26 cellular contexts compared by ENCODE assay signal in the genomic region with DNA sequence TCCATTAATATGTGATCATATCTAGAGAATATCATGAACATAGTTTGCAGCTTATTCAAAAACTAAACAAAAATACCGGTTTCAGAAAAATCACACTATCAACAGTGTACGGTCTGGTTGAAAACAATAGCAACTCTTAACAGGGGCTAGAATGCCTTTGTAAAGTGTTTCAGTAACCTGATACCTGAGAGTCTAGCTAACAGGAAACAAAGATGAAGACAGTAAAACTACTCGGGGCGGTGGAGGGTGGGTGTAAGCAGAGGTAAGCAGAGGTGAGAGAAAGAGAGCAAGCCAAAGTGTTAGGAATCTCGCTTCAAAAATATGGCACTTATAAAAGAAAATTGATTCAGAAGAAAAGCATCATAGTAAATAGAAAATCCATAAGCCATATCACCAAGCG.
A peak's percentile ranks its signal among the peaks of the same experiment; 100 is the strongest.
DNase-seq lines count a peak whose midpoint lies in the region; ATAC-seq and TF ChIP-seq lines count a peak whose summit lies in the region.
"Had no signal": no experiment of that assay in that cellular context is flagged by ENCODE, and none has a peak within 500 bp of the region (broad histone marks: within the 10 kb centered on the region; RNA-seq: fewer than 3 reads in every experiment).

No MANE protein-coding gene starts in this region.

- DNase-seq in NCI-H2107 treated with DMSO at 0.1 percent for 48 hours (lab: John Stamatoyannopoulos, UW; ENCODE audit: unreplicated experiment) (peak; percentile 56), NCI-H2107 (lab: John Stamatoyannopoulos, UW) (no peak), NCI-H2029 (lab: John Stamatoyannopoulos, UW) (peak; percentile 21), NCI-H774 (lab: John Stamatoyannopoulos, UW) (peak; percentile 7), neural progenitor cell (ENCODE audit: low spot score) (peak; percentile 59), RWPE1 (ENCODE audit: low spot score) (no peak), GM23248 (no peak), right cardiac atrium (no peak)
- DNase-seq: activated CD4-positive, alpha-beta T cell treated with anti-CD3 and anti-CD28 coated beads for 4 hours; activated naive CD8-positive, alpha-beta T cell treated with anti-CD3 and anti-CD28 coated beads, Interleukin-2, amount 50 U/mL, for 24 hours; activated T-cell treated with anti-CD3 and anti-CD28 coated beads, Interleukin-2, amount 50 U/mL, for 4 hours; CD4-positive, alpha-beta memory T cell; hippocampal formation; MG63; mucosa of descending colon; NCI-H1694; NCI-H524; ovary; SHP77; stimulated activated CD8-positive, alpha-beta memory T cell treated with anti-CD3 and anti-CD28 coated beads, Interleukin-4, amount 100 ng/mL, for 48 hours; transverse colon had no signal

- no peaks in the 10 kb centered on the region for H3K36me3 Mint-ChIP-seq in neural progenitor cell
- H3K36me3 Mint-ChIP-seq: CD4-positive, alpha-beta memory T cell; natural killer cell treated with Interleukin-12 subunit alpha and Interleukin-12 subunit beta and Interleukin-15 and Interleukin-18, amount 100 ng/mL, for 72 hours had no signal

- no peak overlapping the region for H3K27ac Mint-ChIP-seq in neural progenitor cell
- H3K27ac Mint-ChIP-seq: activated naive CD8-positive, alpha-beta T cell treated with anti-CD3 and anti-CD28 coated beads, Interleukin-2, amount 50 U/mL, for 24 hours; CD4-positive, alpha-beta memory T cell; natural killer cell treated with Interleukin-12 subunit alpha and Interleukin-12 subunit beta and Interleukin-15 and Interleukin-18, amount 100 ng/mL, for 72 hours had no signal

- H3K4me1 ChIP-seq in neural progenitor cell: peaks cover 23% of the 10 kb centered on the region
- H3K4me1 ChIP-seq in GM23248 (ENCODE audit: insufficient read depth): no peaks in the 10 kb centered on the region
- no peaks in the 10 kb centered on the region for H3K4me1 ChIP-seq in right cardiac atrium (ENCODE audit: control insufficient read depth, insufficient read depth, low read length)
- H3K4me1 ChIP-seq: A549, gastroesophageal sphincter, transverse colon had no signal

- intact Hi-C loops in right cardiac atrium (cut with DNase I): no loop called here

- peak overlapping the region; percentile 16 for H3K4me3 ChIP-seq in neural progenitor cell
- H3K4me3 ChIP-seq in GM23248: no peak overlapping the region
- no peak overlapping the region for H3K4me3 ChIP-seq in right cardiac atrium (ENCODE audit: low read length)
- H3K4me3 ChIP-seq: A549, gastroesophageal sphincter, K562, MG63, mucosa of descending colon, ovary, skin epidermis, transverse colon had no signal

- no peaks in the 10 kb centered on the region for H4K20me1 ChIP-seq in neural progenitor cell (ENCODE audit: low read depth)
- H4K20me1 ChIP-seq in GM23248 (ENCODE audit: insufficient read depth): no peaks in the 10 kb centered on the region

- TF ChIP-seq CTCF in neural progenitor cell (IDR thresholded peaks at IDR 0.05) (no peak), RWPE1 (conservative IDR thresholded peaks at IDR 0.05; ENCODE audit: low read depth) (no peak)

- WGBS in GM23248 (ENCODE audit: low coverage in 1 of 2, low lambda C conversion rate in 2 of 2, missing lambda C conversion rate in 2 of 2), 2 experiments: 29 to 38% methylated on average over 6 of the region's 6 CpGs
- 70% methylated on average over 6 of the region's 6 CpGs for WGBS in right cardiac atrium

- POLR2A ChIA-PET in RWPE1 (lab: Yijun Ruan, JAX; ENCODE audit: low non-redundant PET): no interaction called here

- no peak for ATAC-seq in right cardiac atrium
- ATAC-seq: A549; activated naive CD8-positive, alpha-beta T cell treated with anti-CD3 and anti-CD28 coated beads, Interleukin-2, amount 50 U/mL, for 24 hours; activated T-cell treated with anti-CD3 and anti-CD28 coated beads, Interleukin-2, amount 50 U/mL, for 4 hours; gastroesophageal sphincter; K562; mucosa of descending colon; natural killer cell treated with Interleukin-12 subunit alpha and Interleukin-12 subunit beta and Interleukin-15 and Interleukin-18, amount 100 ng/mL, for 72 hours had no signal

- peaks cover 19% of the 10 kb centered on the region for H3K4me1 Mint-ChIP-seq in neural progenitor cell

- peaks cover 3% of the 10 kb centered on the region; the same call in 1 of the 2 replicates for H3K9me2 ChIP-seq in GM23248 (ENCODE audit: insufficient read depth)

- no peak overlapping the region for H3K27ac ChIP-seq in neural progenitor cell
- no peak overlapping the region for H3K27ac ChIP-seq in RWPE1
- no peak overlapping the region for H3K27ac ChIP-seq in GM23248
- H3K27ac ChIP-seq in right cardiac atrium (ENCODE audit: low read length): no peak overlapping the region
- H3K27ac ChIP-seq: A549, gastroesophageal sphincter, ovary, skin epidermis, transverse colon had no signal

- H3K79me2 ChIP-seq in neural progenitor cell (ENCODE audit: low read depth): no peaks in the 10 kb centered on the region
- no peaks in the 10 kb centered on the region for H3K79me2 ChIP-seq in GM23248 (ENCODE audit: insufficient read depth)

- H2AFZ ChIP-seq in neural progenitor cell (replicated peaks): no peak overlapping the region
- H2AFZ ChIP-seq in GM23248: no peak overlapping the region

- H3K9ac ChIP-seq in neural progenitor cell (no peak overlapping the region), GM23248 (no peak overlapping the region)

- H3K36me3 ChIP-seq in neural progenitor cell (no peaks in the 10 kb centered on the region), GM23248 (ENCODE audit: low read depth) (no peaks in the 10 kb centered on the region)
- H3K36me3 ChIP-seq: gastroesophageal sphincter, MG63, ovary, transverse colon had no signal

- H3K4me2 ChIP-seq in neural progenitor cell (peak overlapping the region; percentile 58), GM23248 (ENCODE audit: unreplicated experiment) (no peak overlapping the region)
- H3K4me2 ChIP-seq: A549 had no signal

- no peak overlapping the region for H3K4me3 Mint-ChIP-seq in neural progenitor cell
- H3K4me3 Mint-ChIP-seq: activated naive CD8-positive, alpha-beta T cell treated with anti-CD3 and anti-CD28 coated beads, Interleukin-2, amount 50 U/mL, for 24 hours; activated T-cell treated with anti-CD3 and anti-CD28 coated beads, Interleukin-2, amount 50 U/mL, for 4 hours; CD4-positive, alpha-beta memory T cell; natural killer cell treated with Interleukin-12 subunit alpha and Interleukin-12 subunit beta and Interleukin-15 and Interleukin-18, amount 100 ng/mL, for 72 hours had no signal

- H3K27me3 Mint-ChIP-seq in neural progenitor cell (ENCODE audit: insufficient read depth, low read depth): peaks cover 2% of the 10 kb centered on the region
- H3K27me3 Mint-ChIP-seq: activated naive CD8-positive, alpha-beta T cell treated with anti-CD3 and anti-CD28 coated beads, Interleukin-2, amount 50 U/mL, for 24 hours; CD4-positive, alpha-beta memory T cell had no signal

- H3F3A ChIP-seq in neural progenitor cell (ENCODE audit: low read depth) (no peaks in the 10 kb centered on the region), GM23248 (ENCODE audit: insufficient read depth) (no peaks in the 10 kb centered on the region)

- CTCF ChIA-PET in RWPE1 (lab: Yijun Ruan, JAX): interaction anchor here (0.5 to 0.7 kb wide), 2 partner anchors 29 to 502 kb away, joined by 3 read pairs; no protein-coding TSS in a partner anchor

- no peaks in the 10 kb centered on the region for H3K9me3 Mint-ChIP-seq in neural progenitor cell
- H3K9me3 Mint-ChIP-seq: activated naive CD8-positive, alpha-beta T cell treated with anti-CD3 and anti-CD28 coated beads, Interleukin-2, amount 50 U/mL, for 24 hours; activated T-cell treated with anti-CD3 and anti-CD28 coated beads, Interleukin-2, amount 50 U/mL, for 4 hours had no signal

- in situ Hi-C loops in GM23248 (cut with MboI): no loop called here

- H3K27me3 ChIP-seq in neural progenitor cell (no peaks in the 10 kb centered on the region), GM23248 (replicated peaks; ENCODE audit: insufficient read depth) (no peaks in the 10 kb centered on the region), right cardiac atrium (ENCODE audit: control insufficient read depth, insufficient read depth) (no peaks in the 10 kb centered on the region)
- H3K27me3 ChIP-seq: gastroesophageal sphincter, MG63, ovary, transverse colon had no signal

- H3K9me3 ChIP-seq in neural progenitor cell (ENCODE audit: low read depth) (no peaks in the 10 kb centered on the region), GM23248 (ENCODE audit: low read depth) (no peaks in the 10 kb centered on the region), right cardiac atrium (ENCODE audit: control insufficient read depth, low read length) (no peaks in the 10 kb centered on the region)
- H3K9me3 ChIP-seq: A549, gastroesophageal sphincter, MG63, mucosa of descending colon, ovary, transverse colon had no signal

Comparison
In these comparisons a context has a peak if more than half of its experiments do, and no peak if none do; other contexts are left out.
1. DNase-seq: peak in NCI-H2107 treated with DMSO at 0.1 percent for 48 hours (single experiment), NCI-H2029 (single experiment), NCI-H774 (single experiment) and neural progenitor cell (single experiment); none in NCI-H2107 (single experiment), RWPE1 (single experiment), GM23248 (single experiment) and right cardiac atrium (0 of 3).